ENCODE assay signal across 8 cellular contexts in genomic region chr9:90142580-90142979, GRCh38.
DNase-seq lines count a peak whose midpoint lies in the region; ATAC-seq lines count a peak whose summit lies in the region.

No MANE protein-coding gene starts in this region.

- H3K27ac Mint-ChIP-seq in CD8-positive, alpha-beta memory T cell, result peak overlapping the region in 1 of 8 donors; percentile 23

- no peaks in the 10 kb centered on the region for H3K9me3 ChIP-seq in CD8-positive, alpha-beta memory T cell (ENCODE audit: low read length)
- H3K9me3 ChIP-seq in NT2/D1 (ENCODE audit: insufficient read depth, low read length) (peaks cover 5% of the 10 kb centered on the region), right cardiac atrium (ENCODE audit: control insufficient read depth, low read length) (no peaks in the 10 kb centered on the region)

- peaks cover 0 to 5% (median 3%) of the 10 kb centered on the region in 5 donors for H3K9me3 Mint-ChIP-seq in CD8-positive, alpha-beta memory T cell

- H3K4me1 Mint-ChIP-seq in CD8-positive, alpha-beta memory T cell, result peaks cover 0 to 5% (median 4%) of the 10 kb centered on the region in 3 donors

- CTCF ChIA-PET in CD8-positive, alpha-beta memory T cell (lab: Charles Lee), result interaction anchor here (1.1 kb wide), 1 partner anchor 50 kb away, joined by 3 read pairs; no protein-coding TSS in a partner anchor

- no peak overlapping the region for H3K27ac ChIP-seq in CD8-positive, alpha-beta memory T cell (ENCODE audit: low read depth, low read length)
- H3K27ac ChIP-seq in right cardiac atrium (ENCODE audit: low read length), result no peak overlapping the region

- POLR2A ChIA-PET in CD8-positive, alpha-beta memory T cell (lab: Charles Lee), result no interaction called here

- no peak overlapping the region for H3K4me3 ChIP-seq in CD8-positive, alpha-beta memory T cell (ENCODE audit: low read length)
- H3K4me3 ChIP-seq in NT2/D1 (ENCODE audit: insufficient read length, low read depth) (no peak overlapping the region), right cardiac atrium (ENCODE audit: low read length) (no peak overlapping the region)

- ATAC-seq in right cardiac atrium, result no peak
- no peak for ATAC-seq in GM19467 (IDR thresholded peaks at IDR 0.05; ENCODE audit: unreplicated experiment)

- H3K36me3 Mint-ChIP-seq in CD8-positive, alpha-beta memory T cell, result no peaks in the 10 kb centered on the region

- H3K9ac ChIP-seq in NT2/D1 (ENCODE audit: insufficient read length, low read depth), result no peak overlapping the region

- no peak overlapping the region for H3K4me3 Mint-ChIP-seq in CD8-positive, alpha-beta memory T cell

- 11% methylated on average over 5 of the region's 5 CpGs for WGBS in right cardiac atrium

- no peaks in the 10 kb centered on the region for H3K36me3 ChIP-seq in CD8-positive, alpha-beta memory T cell (ENCODE audit: insufficient read depth, low read length)
- H3K36me3 ChIP-seq in NT2/D1 (ENCODE audit: insufficient read depth, insufficient read length, low read length), result no peaks in the 10 kb centered on the region

- H3K27me3 ChIP-seq in CD8-positive, alpha-beta memory T cell (ENCODE audit: insufficient read depth, low read length, poor library complexity, severe bottlenecking), result no peaks in the 10 kb centered on the region
- H3K27me3 ChIP-seq in NT2/D1 (ENCODE audit: insufficient read depth, insufficient read length) (no peaks in the 10 kb centered on the region), right cardiac atrium (ENCODE audit: control insufficient read depth, insufficient read depth) (no peaks in the 10 kb centered on the region)

- no peaks in the 10 kb centered on the region for H3K4me1 ChIP-seq in CD8-positive, alpha-beta memory T cell (ENCODE audit: insufficient read depth, low read length)
- H3K4me1 ChIP-seq in NT2/D1 (ENCODE audit: insufficient read depth, insufficient read length), result no peaks in the 10 kb centered on the region
- no peaks in the 10 kb centered on the region for H3K4me1 ChIP-seq in right cardiac atrium (ENCODE audit: control insufficient read depth, insufficient read depth, low read length)

- peaks cover 11 to 59% of the 10 kb centered on the region in 2 donors for H3K27me3 Mint-ChIP-seq in CD8-positive, alpha-beta memory T cell

- DNase-seq in CD8-positive, alpha-beta memory T cell, result peak in 4 of 5 donors; percentile 6 to 34 (median 16)
- peak; percentile 28 for DNase-seq in HK-2 (ENCODE audit: unreplicated experiment)
- peak; percentile 46 for DNase-seq in NT2/D1 (ENCODE audit: low read depth, low spot score)
- DNase-seq in activated T-helper 9 cell treated with anti-CD3 and anti-CD28 coated beads, Interleukin-2, amount 50 U/mL, for 16 hours (ENCODE audit: low read depth), result peak; percentile 8
- DNase-seq in right cardiac atrium, result peak in 2 of 3 donors; percentile 33 to 61
- DNase-seq in stimulated activated CD4-positive, alpha-beta T cell treated with anti-CD3 and anti-CD28 coated beads, Interleukin-15, amount 100 ng/mL, for 24 hours, result peak; percentile 72
- no peak for DNase-seq in GDM1 (lab: John Stamatoyannopoulos, UW)

- intact Hi-C loops in right cardiac atrium (cut with DNase I), result loop anchor here in 3 of 4 donors (5.0 to 10.0 kb wide), 2 partner anchors 730 to 732 kb away; no protein-coding TSS in a partner anchor
